Comparison of ENCODE assay signal across 11 cellular contexts in the genomic region with DNA sequence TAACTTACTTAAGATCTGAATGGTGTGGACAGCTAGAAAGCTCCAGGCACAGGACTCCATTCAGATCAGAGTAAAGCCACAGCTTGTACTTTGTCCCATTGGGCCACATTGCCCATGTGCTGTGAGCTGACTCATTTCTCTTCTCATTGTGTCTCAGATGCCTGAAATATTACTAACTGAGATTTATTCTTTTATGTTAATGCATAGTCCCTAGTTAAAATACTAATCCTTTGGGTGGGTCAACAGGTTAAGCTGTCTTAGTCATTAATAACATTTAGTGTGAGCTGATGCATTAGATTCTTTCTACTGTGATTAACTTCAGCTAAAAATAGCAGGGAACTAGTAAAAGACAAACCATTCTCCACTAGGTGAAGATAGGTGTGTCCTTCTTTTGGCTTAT.
A peak's percentile ranks its signal among the peaks of the same experiment; 100 is the strongest.
DNase-seq lines count a peak whose midpoint lies in the region; ATAC-seq, FAIRE-seq and TF ChIP-seq lines count a peak whose summit lies in the region.
"Had no signal": no experiment of that assay in that cellular context is flagged by ENCODE, and none has a peak within 500 bp of the region (broad histone marks: within the 10 kb centered on the region; RNA-seq: fewer than 3 reads in every experiment).

No MANE protein-coding gene starts in this region.

- no peaks in the 10 kb centered on the region for H3K27me3 ChIP-seq in body of pancreas
- H3K27me3 ChIP-seq: ascending aorta had no signal

- no peak for TF ChIP-seq CTCF in A549 (IDR thresholded peaks at IDR 0.05)
- no peak for TF ChIP-seq CTCF in body of pancreas (IDR thresholded peaks at IDR 0.05)

- CTCF ChIA-PET in A549 (lab: Yijun Ruan, JAX): interaction anchor here (0.6 to 1.7 kb wide), 4 partner anchors 9 to 113 kb away, joined by 3 to 4 read pairs (median 4); no protein-coding TSS in a partner anchor

- peak overlapping the region; percentile 12 to 59; a peak in 3 of 6 replicates for H3K27ac ChIP-seq in A549
- H3K27ac ChIP-seq in body of pancreas: no peak overlapping the region
- H3K27ac ChIP-seq: ascending aorta had no signal

- peaks cover 32% of the 10 kb centered on the region; the same call in 2 of the 3 replicates for H3K4me1 ChIP-seq in A549
- no peaks in the 10 kb centered on the region for H3K4me1 ChIP-seq in body of pancreas
- H3K4me1 ChIP-seq: ascending aorta had no signal

- no peak for FAIRE-seq in A549 (lab: Jason Lieb, UNC)
- FAIRE-seq: islet of Langerhans had no signal

- DNase-seq in A549 (ENCODE audit: low read depth in 1 of 2, low spot score in 1 of 2) (peak; percentile 33 to 65), HPDE6-E6E7 (ENCODE audit: extremely low spot score) (peak; percentile 22), UCSD-AML1 (lab: John Stamatoyannopoulos, UW; ENCODE audit: unreplicated experiment) (no peak), NOMO-1 treated with DMSO at 0.1 percent for 48 hours (lab: John Stamatoyannopoulos, UW; ENCODE audit: unreplicated experiment) (no peak), NCI-H69 (lab: John Stamatoyannopoulos, UW) (no peak), body of pancreas (no peak)
- DNase-seq: T1000 had no signal

- H3K36me3 ChIP-seq in body of pancreas (replicated peaks in 1 of 2; ENCODE audit: insufficient read depth in 1 of 2, low read depth in 2 of 2): no peaks in the 10 kb centered on the region
- H3K36me3 ChIP-seq: ascending aorta had no signal

- ATAC-seq in A549: peak; percentile 81 to 92
- peak; percentile 50 for ATAC-seq in GM19467 (IDR thresholded peaks at IDR 0.05; ENCODE audit: unreplicated experiment)
- peak; percentile 97 for ATAC-seq in esophagus mucosa
- no peak for ATAC-seq in body of pancreas

- H3K4me2 ChIP-seq in A549: peak overlapping the region; percentile 27

- POLR2A ChIA-PET in A549 (lab: Yijun Ruan, JAX): no interaction called here

- no peak for TF ChIP-seq POLR2A in A549 (IDR thresholded peaks at IDR 0.05; ENCODE audit: low read length)
- no peak for TF ChIP-seq POLR2A in body of pancreas (IDR thresholded peaks at IDR 0.05)

- peak in 1 of 2 experiments; percentile 18; a peak in 1 of 5 replicates for TF ChIP-seq EP300 in A549 (IDR thresholded peaks at IDR 0.05)

- no peak for TF ChIP-seq RAD21 in A549 (conservative IDR thresholded peaks at IDR 0.05 in 1 of 2, IDR thresholded peaks at IDR 0.05 in 1 of 2)

- H3K4me3 ChIP-seq in A549: no peak overlapping the region
- H3K4me3 ChIP-seq in body of pancreas: no peak overlapping the region
- H3K4me3 ChIP-seq: ascending aorta had no signal

- intact Hi-C loops in body of pancreas (cut with DNase I): no loop called here

- H3K9me3 ChIP-seq in A549: no peaks in the 10 kb centered on the region
- no peaks in the 10 kb centered on the region for H3K9me3 ChIP-seq in body of pancreas
- H3K9me3 ChIP-seq: ascending aorta had no signal

TF ChIP-seq in A549, 52 proteins besides CTCF, POLR2A, EP300 and RAD21:
- TF ChIP-seq POLR2AphosphoS2 (conservative IDR thresholded peaks at IDR 0.05; ENCODE audit: low read length) (no peak), GATA3 (IDR thresholded peaks at IDR 0.05; ENCODE audit: borderline replicate concordance) (peak; percentile 42; the same call in 1 of the 2 replicates), FOSL2 (IDR thresholded peaks at IDR 0.05) (peak; percentile 36; the same call in 1 of the 2 replicates), FOSL2 (CRISPR knock-in tag; IDR thresholded peaks at IDR 0.05) (peak; percentile 59), JUNB (IDR thresholded peaks at IDR 0.05) (peak; percentile 75), ZFP36 (IDR thresholded peaks at IDR 0.05; ENCODE audit: borderline replicate concordance, partially characterized antibody) (no peak), MAFK (IDR thresholded peaks at IDR 0.05; ENCODE audit: partially characterized antibody) (no peak)
- TF ChIP-seq, protein P1, sequence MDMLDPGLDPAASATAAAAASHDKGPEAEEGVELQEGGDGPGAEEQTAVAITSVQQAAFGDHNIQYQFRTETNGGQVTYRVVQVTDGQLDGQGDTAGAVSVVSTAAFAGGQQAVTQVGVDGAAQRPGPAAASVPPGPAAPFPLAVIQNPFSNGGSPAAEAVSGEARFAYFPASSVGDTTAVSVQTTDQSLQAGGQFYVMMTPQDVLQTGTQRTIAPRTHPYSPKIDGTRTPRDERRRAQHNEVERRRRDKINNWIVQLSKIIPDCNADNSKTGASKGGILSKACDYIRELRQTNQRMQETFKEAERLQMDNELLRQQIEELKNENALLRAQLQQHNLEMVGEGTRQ (IDR thresholded peaks at IDR 0.05): peak; percentile 78

Comparison
In these comparisons a context has a peak if more than half of its experiments do, and no peak if none do; other contexts are left out.
1. DNase-seq: peak in A549 (2 of 2) and HPDE6-E6E7 (single experiment); none in UCSD-AML1 (single experiment), NOMO-1 treated with DMSO at 0.1 percent for 48 hours (single experiment), NCI-H69 (single experiment) and body of pancreas (0 of 4).
2. H3K27ac ChIP-seq: peak in A549 (2 of 2); none in body of pancreas (0 of 4).